In the genomic region with DNA sequence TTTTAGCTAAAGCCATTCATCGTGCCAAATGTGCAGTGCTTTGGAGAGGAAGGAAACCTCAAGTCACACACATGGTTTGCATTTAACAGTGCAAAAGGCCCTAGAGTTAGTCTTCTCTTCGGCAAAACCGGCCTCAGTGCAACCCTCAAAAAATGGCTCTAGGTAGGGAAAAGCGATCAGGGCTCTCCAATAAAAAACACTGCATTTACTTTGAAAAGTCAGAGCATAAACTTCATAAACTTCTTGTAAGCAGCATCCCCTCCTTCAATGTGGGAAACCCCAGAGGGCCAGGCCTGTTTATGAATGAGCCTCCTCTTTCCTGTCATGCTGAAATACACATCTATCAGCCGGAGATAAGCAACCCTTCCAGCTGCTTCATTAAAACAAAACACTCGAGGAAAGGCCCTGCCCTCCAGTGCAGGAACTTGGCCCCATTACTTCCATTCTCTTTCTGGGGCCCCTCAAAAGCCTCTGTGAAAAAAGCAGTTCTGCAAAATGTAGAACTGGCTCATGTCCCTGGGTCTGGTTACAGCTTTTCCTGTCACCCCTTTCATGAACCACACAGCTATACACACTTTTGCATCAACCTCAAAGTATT, we compare ENCODE assay signal across 8 cellular contexts.
DNase-seq lines count a peak whose midpoint lies in the region; ATAC-seq and TF ChIP-seq lines count a peak whose summit lies in the region.

No MANE protein-coding gene starts in this region.

- peaks cover under 1% of the 10 kb centered on the region for H3K27me3 Mint-ChIP-seq in activated T-helper 1 cell treated with anti-CD3 and anti-CD28 coated beads, Interleukin-12 subunit alpha, Interleukin-12 subunit beta, Interleukin-2, Interleukin-4 antibody, amounts not matched to agents 30 ng/mL and 10 ng/mL and 1 ng/mL, durations not matched to agents 14 hours and 24 hours and 36 hours (ENCODE audit: insufficient read depth)
- H3K27me3 Mint-ChIP-seq in type B pancreatic cell: no peaks in the 10 kb centered on the region

- no peaks in the 10 kb centered on the region for H3K9me3 ChIP-seq in hepatocyte (ENCODE audit: low read depth)

- no peaks in the 10 kb centered on the region for H4K20me1 ChIP-seq in hepatocyte (ENCODE audit: insufficient read depth, poor library complexity, severe bottlenecking)

- peak overlapping the region; percentile 25 for H3K4me3 Mint-ChIP-seq in activated T-helper 1 cell treated with anti-CD3 and anti-CD28 coated beads, Interleukin-12 subunit alpha, Interleukin-12 subunit beta, Interleukin-2, Interleukin-4 antibody, amounts not matched to agents 30 ng/mL and 10 ng/mL and 1 ng/mL, durations not matched to agents 14 hours and 24 hours and 36 hours
- H3K4me3 Mint-ChIP-seq in type B pancreatic cell: peak overlapping the region; percentile 25

- no peak for TF ChIP-seq CTCF in hepatocyte (IDR thresholded peaks at IDR 0.05; ENCODE audit: poor library complexity)
- TF ChIP-seq CTCF in type B pancreatic cell (conservative IDR thresholded peaks at IDR 0.05): no peak

- intact Hi-C loops in activated T-helper 1 cell treated with anti-CD3 and anti-CD28 coated beads, Interleukin-12 subunit alpha, Interleukin-12 subunit beta, Interleukin-2, Interleukin-4 antibody, amounts not matched to agents 30 ng/mL and 10 ng/mL and 1 ng/mL, durations not matched to agents 14 hours and 24 hours and 36 hours (cut with micrococcal nuclease): loop anchor here (1.0 kb wide), 1 partner anchor 10 kb away; no protein-coding TSS in a partner anchor

- H3K4me1 Mint-ChIP-seq in activated T-helper 1 cell treated with anti-CD3 and anti-CD28 coated beads, Interleukin-12 subunit alpha, Interleukin-12 subunit beta, Interleukin-2, Interleukin-4 antibody, amounts not matched to agents 30 ng/mL and 10 ng/mL and 1 ng/mL, durations not matched to agents 14 hours and 24 hours and 36 hours (ENCODE audit: low read depth): peaks cover 76% of the 10 kb centered on the region
- peaks cover 72% of the 10 kb centered on the region for H3K4me1 Mint-ChIP-seq in type B pancreatic cell (ENCODE audit: unreplicated experiment)

- H3K79me2 ChIP-seq in hepatocyte: no peaks in the 10 kb centered on the region

- peak overlapping the region; percentile 93 for H3K27ac Mint-ChIP-seq in activated T-helper 1 cell treated with anti-CD3 and anti-CD28 coated beads, Interleukin-12 subunit alpha, Interleukin-12 subunit beta, Interleukin-2, Interleukin-4 antibody, amounts not matched to agents 30 ng/mL and 10 ng/mL and 1 ng/mL, durations not matched to agents 14 hours and 24 hours and 36 hours
- H3K27ac Mint-ChIP-seq in type B pancreatic cell: peak overlapping the region; percentile 38

- peaks cover 47% of the 10 kb centered on the region for H3K36me3 Mint-ChIP-seq in activated T-helper 1 cell treated with anti-CD3 and anti-CD28 coated beads, Interleukin-12 subunit alpha, Interleukin-12 subunit beta, Interleukin-2, Interleukin-4 antibody, amounts not matched to agents 30 ng/mL and 10 ng/mL and 1 ng/mL, durations not matched to agents 14 hours and 24 hours and 36 hours (ENCODE audit: low read depth)
- peaks cover 11% of the 10 kb centered on the region for H3K36me3 Mint-ChIP-seq in type B pancreatic cell

- H3K4me1 ChIP-seq in hepatocyte (ENCODE audit: insufficient read depth): peaks cover 23% of the 10 kb centered on the region

- no peaks in the 10 kb centered on the region for H3K36me3 ChIP-seq in hepatocyte (replicated peaks; ENCODE audit: insufficient read depth, low read depth)

- peak overlapping the region; percentile 34 for H3K4me2 ChIP-seq in hepatocyte

- no peaks in the 10 kb centered on the region for H3K9me2 ChIP-seq in hepatocyte (replicated peaks; ENCODE audit: insufficient read depth)

- 34% methylated on average over 6 of the region's 6 CpGs for WGBS in hepatocyte (ENCODE audit: low lambda C conversion rate, missing lambda C conversion rate)

- peak overlapping the region; percentile 41 for H3K27ac ChIP-seq in hepatocyte

- H3K27me3 ChIP-seq in hepatocyte: no peaks in the 10 kb centered on the region

- ATAC-seq in GM18519 (IDR thresholded peaks at IDR 0.05; ENCODE audit: low FRiP score, unreplicated experiment) (no peak), GM21576 (IDR thresholded peaks at IDR 0.05; ENCODE audit: unreplicated experiment) (no peak)

- H2AFZ ChIP-seq in hepatocyte: no peak overlapping the region

- no peaks in the 10 kb centered on the region for H3K9me3 Mint-ChIP-seq in activated T-helper 1 cell treated with anti-CD3 and anti-CD28 coated beads, Interleukin-12 subunit alpha, Interleukin-12 subunit beta, Interleukin-2, Interleukin-4 antibody, amounts not matched to agents 30 ng/mL and 10 ng/mL and 1 ng/mL, durations not matched to agents 14 hours and 24 hours and 36 hours
- H3K9me3 Mint-ChIP-seq in type B pancreatic cell: no peaks in the 10 kb centered on the region

- DNase-seq in activated naive CD4-positive, alpha-beta T cell treated with Interleukin-2 at 50 U/mL for 16 hours: peak; percentile 7
- no peak for DNase-seq in activated naive CD4-positive, alpha-beta T cell treated with anti-CD3 and anti-CD28 coated beads, Interleukin-2, amount 50 U/mL, for 16 hours
- peak; percentile 28 for DNase-seq in activated T-helper 1 cell treated with anti-CD3 and anti-CD28 coated beads, Interleukin-12 subunit alpha, Interleukin-12 subunit beta, Interleukin-2, Interleukin-4 antibody, amounts not matched to agents 30 ng/mL and 10 ng/mL and 1 ng/mL, durations not matched to agents 14 hours and 24 hours and 36 hours (ENCODE audit: low spot score)
- DNase-seq in hepatocyte (ENCODE audit: low spot score) (peak; percentile 21), type B pancreatic cell (ENCODE audit: extremely low spot score, unreplicated experiment) (no peak), T-helper 9 cell (no peak)

- no peak overlapping the region for H3K4me3 ChIP-seq in hepatocyte

Comparison
In these comparisons a context has a peak if more than half of its experiments do, and no peak if none do; other contexts are left out.
1. DNase-seq: peak in activated naive CD4-positive, alpha-beta T cell treated with Interleukin-2 at 50 U/mL for 16 hours (single experiment), activated T-helper 1 cell treated with anti-CD3 and anti-CD28 coated beads, Interleukin-12 subunit alpha, Interleukin-12 subunit beta, Interleukin-2, Interleukin-4 antibody, amounts not matched to agents 30 ng/mL and 10 ng/mL and 1 ng/mL, durations not matched to agents 14 hours and 24 hours and 36 hours (single experiment) and hepatocyte (single experiment); none in activated naive CD4-positive, alpha-beta T cell treated with anti-CD3 and anti-CD28 coated beads, Interleukin-2, amount 50 U/mL, for 16 hours (single experiment), type B pancreatic cell (single experiment) and T-helper 9 cell (single experiment).